ENCODE assay signal across 1 cellular context in the genomic region with DNA sequence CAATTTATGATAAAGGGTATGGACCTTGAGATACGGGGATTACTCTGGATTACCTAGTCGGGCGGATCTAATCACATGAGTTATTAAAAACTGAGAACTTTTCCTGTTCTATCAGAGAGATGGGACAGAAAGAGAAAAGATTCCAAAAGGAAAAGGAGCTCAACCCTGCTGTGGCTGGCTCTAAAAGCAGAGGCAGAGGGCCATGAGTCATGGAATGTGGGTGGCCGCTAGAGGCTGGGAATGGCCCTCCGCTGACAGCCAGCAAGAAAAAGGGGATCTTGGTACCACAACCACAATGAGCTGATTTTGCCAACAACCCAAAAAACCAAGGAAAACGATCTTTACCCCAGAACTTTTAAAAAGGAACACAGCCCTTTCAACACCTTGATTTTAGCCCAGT.
TF ChIP-seq lines count a peak whose summit lies in the region.

No MANE protein-coding gene starts in this region.

TF ChIP-seq in SK-N-SH, 30 proteins besides CTCF, POLR2A, EP300 and RAD21 (continued from another document):
- peak; percentile 25; the same call in 1 of the 2 replicates for TF ChIP-seq FOSL2 (IDR thresholded peaks at IDR 0.05; ENCODE audit: borderline replicate concordance, low read depth)
- TF ChIP-seq JUND (IDR thresholded peaks at IDR 0.05) = no peak
- TF ChIP-seq, protein P1, sequence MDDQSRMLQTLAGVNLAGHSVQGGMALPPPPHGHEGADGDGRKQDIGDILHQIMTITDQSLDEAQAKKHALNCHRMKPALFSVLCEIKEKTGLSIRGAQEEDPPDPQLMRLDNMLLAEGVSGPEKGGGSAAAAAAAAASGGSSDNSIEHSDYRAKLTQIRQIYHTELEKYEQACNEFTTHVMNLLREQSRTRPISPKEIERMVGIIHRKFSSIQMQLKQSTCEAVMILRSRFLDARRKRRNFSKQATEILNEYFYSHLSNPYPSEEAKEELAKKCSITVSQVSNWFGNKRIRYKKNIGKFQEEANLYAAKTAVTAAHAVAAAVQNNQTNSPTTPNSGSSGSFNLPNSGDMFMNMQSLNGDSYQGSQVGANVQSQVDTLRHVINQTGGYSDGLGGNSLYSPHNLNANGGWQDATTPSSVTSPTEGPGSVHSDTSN (IDR thresholded peaks at IDR 0.05) = no peak
- TF ChIP-seq EZH2phosphoT487 (IDR thresholded peaks at IDR 0.05; ENCODE audit: borderline replicate concordance, low read depth) = no peak
- TF ChIP-seq RCOR1 (IDR thresholded peaks at IDR 0.05; ENCODE audit: low read length) = no peak
